Comparison of ENCODE assay signal across 1 cellular context in the genomic region with DNA sequence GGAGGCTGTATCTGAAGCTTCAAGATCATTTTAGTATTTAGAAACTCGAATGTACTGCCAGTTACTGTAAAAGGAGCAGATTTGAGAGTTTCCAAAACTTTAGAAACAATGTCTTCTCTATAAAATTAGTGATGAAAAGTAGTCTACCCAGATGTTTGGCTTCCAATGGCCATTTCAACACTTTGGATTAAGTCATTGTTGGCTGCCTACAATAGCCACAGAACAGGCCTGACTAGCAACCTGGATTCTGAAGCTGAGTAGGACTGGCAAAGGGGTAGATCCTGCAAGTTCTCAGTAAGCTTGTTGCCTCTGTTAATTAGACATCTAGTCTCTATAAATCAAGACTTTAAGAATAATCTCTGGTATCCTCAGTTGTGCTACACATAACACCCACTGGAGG.
TF ChIP-seq lines count a peak whose summit lies in the region.

No MANE protein-coding gene starts in this region.

TF ChIP-seq in K562, 482 proteins besides CTCF, POLR2A, EP300 and RAD21:
- no peak for TF ChIP-seq E2F3 (CRISPR knock-in tag; IDR thresholded peaks at IDR 0.05)
- TF ChIP-seq CXXC5 (CRISPR knock-in tag; IDR thresholded peaks at IDR 0.05): no peak
- TF ChIP-seq ZNF143 (CRISPR knock-in tag; IDR thresholded peaks at IDR 0.05): no peak
- no peak for TF ChIP-seq MIER1 (IDR thresholded peaks at IDR 0.05; ENCODE audit: low read depth)
- TF ChIP-seq ESRRA (IDR thresholded peaks at IDR 0.05; ENCODE audit: borderline replicate concordance, low read depth): no peak
- TF ChIP-seq ERF (CRISPR knock-in tag; IDR thresholded peaks at IDR 0.05): no peak
- no peak for TF ChIP-seq GABPB1 (CRISPR knock-in tag; IDR thresholded peaks at IDR 0.05)
- TF ChIP-seq, protein P1, sequence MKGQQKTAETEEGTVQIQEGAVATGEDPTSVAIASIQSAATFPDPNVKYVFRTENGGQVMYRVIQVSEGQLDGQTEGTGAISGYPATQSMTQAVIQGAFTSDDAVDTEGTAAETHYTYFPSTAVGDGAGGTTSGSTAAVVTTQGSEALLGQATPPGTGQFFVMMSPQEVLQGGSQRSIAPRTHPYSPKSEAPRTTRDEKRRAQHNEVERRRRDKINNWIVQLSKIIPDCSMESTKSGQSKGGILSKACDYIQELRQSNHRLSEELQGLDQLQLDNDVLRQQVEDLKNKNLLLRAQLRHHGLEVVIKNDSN (CRISPR knock-in tag; IDR thresholded peaks at IDR 0.05): no peak
- TF ChIP-seq, protein P2, sequence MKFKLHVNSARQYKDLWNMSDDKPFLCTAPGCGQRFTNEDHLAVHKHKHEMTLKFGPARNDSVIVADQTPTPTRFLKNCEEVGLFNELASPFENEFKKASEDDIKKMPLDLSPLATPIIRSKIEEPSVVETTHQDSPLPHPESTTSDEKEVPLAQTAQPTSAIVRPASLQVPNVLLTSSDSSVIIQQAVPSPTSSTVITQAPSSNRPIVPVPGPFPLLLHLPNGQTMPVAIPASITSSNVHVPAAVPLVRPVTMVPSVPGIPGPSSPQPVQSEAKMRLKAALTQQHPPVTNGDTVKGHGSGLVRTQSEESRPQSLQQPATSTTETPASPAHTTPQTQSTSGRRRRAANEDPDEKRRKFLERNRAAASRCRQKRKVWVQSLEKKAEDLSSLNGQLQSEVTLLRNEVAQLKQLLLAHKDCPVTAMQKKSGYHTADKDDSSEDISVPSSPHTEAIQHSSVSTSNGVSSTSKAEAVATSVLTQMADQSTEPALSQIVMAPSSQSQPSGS (CRISPR knock-in tag; IDR thresholded peaks at IDR 0.05): no peak
- no peak for TF ChIP-seq NFYB (IDR thresholded peaks at IDR 0.05; ENCODE audit: extremely low read depth, insufficient read length)
- TF ChIP-seq, protein P3, sequence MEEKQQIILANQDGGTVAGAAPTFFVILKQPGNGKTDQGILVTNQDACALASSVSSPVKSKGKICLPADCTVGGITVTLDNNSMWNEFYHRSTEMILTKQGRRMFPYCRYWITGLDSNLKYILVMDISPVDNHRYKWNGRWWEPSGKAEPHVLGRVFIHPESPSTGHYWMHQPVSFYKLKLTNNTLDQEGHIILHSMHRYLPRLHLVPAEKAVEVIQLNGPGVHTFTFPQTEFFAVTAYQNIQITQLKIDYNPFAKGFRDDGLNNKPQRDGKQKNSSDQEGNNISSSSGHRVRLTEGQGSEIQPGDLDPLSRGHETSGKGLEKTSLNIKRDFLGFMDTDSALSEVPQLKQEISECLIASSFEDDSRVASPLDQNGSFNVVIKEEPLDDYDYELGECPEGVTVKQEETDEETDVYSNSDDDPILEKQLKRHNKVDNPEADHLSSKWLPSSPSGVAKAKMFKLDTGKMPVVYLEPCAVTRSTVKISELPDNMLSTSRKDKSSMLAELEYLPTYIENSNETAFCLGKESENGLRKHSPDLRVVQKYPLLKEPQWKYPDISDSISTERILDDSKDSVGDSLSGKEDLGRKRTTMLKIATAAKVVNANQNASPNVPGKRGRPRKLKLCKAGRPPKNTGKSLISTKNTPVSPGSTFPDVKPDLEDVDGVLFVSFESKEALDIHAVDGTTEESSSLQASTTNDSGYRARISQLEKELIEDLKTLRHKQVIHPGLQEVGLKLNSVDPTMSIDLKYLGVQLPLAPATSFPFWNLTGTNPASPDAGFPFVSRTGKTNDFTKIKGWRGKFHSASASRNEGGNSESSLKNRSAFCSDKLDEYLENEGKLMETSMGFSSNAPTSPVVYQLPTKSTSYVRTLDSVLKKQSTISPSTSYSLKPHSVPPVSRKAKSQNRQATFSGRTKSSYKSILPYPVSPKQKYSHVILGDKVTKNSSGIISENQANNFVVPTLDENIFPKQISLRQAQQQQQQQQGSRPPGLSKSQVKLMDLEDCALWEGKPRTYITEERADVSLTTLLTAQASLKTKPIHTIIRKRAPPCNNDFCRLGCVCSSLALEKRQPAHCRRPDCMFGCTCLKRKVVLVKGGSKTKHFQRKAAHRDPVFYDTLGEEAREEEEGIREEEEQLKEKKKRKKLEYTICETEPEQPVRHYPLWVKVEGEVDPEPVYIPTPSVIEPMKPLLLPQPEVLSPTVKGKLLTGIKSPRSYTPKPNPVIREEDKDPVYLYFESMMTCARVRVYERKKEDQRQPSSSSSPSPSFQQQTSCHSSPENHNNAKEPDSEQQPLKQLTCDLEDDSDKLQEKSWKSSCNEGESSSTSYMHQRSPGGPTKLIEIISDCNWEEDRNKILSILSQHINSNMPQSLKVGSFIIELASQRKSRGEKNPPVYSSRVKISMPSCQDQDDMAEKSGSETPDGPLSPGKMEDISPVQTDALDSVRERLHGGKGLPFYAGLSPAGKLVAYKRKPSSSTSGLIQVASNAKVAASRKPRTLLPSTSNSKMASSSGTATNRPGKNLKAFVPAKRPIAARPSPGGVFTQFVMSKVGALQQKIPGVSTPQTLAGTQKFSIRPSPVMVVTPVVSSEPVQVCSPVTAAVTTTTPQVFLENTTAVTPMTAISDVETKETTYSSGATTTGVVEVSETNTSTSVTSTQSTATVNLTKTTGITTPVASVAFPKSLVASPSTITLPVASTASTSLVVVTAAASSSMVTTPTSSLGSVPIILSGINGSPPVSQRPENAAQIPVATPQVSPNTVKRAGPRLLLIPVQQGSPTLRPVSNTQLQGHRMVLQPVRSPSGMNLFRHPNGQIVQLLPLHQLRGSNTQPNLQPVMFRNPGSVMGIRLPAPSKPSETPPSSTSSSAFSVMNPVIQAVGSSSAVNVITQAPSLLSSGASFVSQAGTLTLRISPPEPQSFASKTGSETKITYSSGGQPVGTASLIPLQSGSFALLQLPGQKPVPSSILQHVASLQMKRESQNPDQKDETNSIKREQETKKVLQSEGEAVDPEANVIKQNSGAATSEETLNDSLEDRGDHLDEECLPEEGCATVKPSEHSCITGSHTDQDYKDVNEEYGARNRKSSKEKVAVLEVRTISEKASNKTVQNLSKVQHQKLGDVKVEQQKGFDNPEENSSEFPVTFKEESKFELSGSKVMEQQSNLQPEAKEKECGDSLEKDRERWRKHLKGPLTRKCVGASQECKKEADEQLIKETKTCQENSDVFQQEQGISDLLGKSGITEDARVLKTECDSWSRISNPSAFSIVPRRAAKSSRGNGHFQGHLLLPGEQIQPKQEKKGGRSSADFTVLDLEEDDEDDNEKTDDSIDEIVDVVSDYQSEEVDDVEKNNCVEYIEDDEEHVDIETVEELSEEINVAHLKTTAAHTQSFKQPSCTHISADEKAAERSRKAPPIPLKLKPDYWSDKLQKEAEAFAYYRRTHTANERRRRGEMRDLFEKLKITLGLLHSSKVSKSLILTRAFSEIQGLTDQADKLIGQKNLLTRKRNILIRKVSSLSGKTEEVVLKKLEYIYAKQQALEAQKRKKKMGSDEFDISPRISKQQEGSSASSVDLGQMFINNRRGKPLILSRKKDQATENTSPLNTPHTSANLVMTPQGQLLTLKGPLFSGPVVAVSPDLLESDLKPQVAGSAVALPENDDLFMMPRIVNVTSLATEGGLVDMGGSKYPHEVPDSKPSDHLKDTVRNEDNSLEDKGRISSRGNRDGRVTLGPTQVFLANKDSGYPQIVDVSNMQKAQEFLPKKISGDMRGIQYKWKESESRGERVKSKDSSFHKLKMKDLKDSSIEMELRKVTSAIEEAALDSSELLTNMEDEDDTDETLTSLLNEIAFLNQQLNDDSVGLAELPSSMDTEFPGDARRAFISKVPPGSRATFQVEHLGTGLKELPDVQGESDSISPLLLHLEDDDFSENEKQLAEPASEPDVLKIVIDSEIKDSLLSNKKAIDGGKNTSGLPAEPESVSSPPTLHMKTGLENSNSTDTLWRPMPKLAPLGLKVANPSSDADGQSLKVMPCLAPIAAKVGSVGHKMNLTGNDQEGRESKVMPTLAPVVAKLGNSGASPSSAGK (IDR thresholded peaks at IDR 0.05): no peak
- TF ChIP-seq, protein P4, sequence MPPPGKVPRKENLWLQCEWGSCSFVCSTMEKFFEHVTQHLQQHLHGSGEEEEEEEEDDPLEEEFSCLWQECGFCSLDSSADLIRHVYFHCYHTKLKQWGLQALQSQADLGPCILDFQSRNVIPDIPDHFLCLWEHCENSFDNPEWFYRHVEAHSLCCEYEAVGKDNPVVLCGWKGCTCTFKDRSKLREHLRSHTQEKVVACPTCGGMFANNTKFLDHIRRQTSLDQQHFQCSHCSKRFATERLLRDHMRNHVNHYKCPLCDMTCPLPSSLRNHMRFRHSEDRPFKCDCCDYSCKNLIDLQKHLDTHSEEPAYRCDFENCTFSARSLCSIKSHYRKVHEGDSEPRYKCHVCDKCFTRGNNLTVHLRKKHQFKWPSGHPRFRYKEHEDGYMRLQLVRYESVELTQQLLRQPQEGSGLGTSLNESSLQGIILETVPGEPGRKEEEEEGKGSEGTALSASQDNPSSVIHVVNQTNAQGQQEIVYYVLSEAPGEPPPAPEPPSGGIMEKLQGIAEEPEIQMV (tag; conservative IDR thresholded peaks at IDR 0.05; ENCODE audit: low read depth): no peak
- TF ChIP-seq LARP7 (IDR thresholded peaks at IDR 0.05): no peak
